8 cellular contexts compared by ENCODE assay signal in genomic region chrX:130120746-130121504, GRCh38. TPM values are rescaled to one million over a fixed set of nuclear protein-coding genes. Genes with fewer than 3 reads are reported as not detected.
A peak's percentile ranks its signal among the peaks of the same experiment; 100 is the strongest.
DNase-seq lines count a peak whose midpoint lies in the region; ATAC-seq and TF ChIP-seq lines count a peak whose summit lies in the region.

No MANE protein-coding gene starts in this region.

- H4K20me1 ChIP-seq in PC-3 (ENCODE audit: low read length) (no peaks in the 10 kb centered on the region), neural progenitor cell (ENCODE audit: low read depth) (no peaks in the 10 kb centered on the region)

- no peak overlapping the region for H3K4me3 ChIP-seq in PC-3 (ENCODE audit: low read length)
- H3K4me3 ChIP-seq in foreskin fibroblast (ENCODE audit: low read depth in 1 of 2, low read length in 2 of 2), result peak overlapping the region; percentile 33
- peak overlapping the region; percentile 44 for H3K4me3 ChIP-seq in neural progenitor cell
- peak overlapping the region in 4 of 5 donors; percentile 19 to 57 (median 26) for H3K4me3 ChIP-seq in subcutaneous abdominal adipose tissue (ENCODE audit: low read depth in 1 of 5, low read length in 5 of 5)

- peaks cover 9% of the 10 kb centered on the region for H3K27me3 Mint-ChIP-seq in neural progenitor cell (ENCODE audit: insufficient read depth, low read depth)

- BruUV-seq in PC-3 (replicated peaks; lab: Mats Ljungman, UMichigan), result no TSS peak

- H3K9me3 ChIP-seq in PC-3 (ENCODE audit: low read length) (no peaks in the 10 kb centered on the region), neural progenitor cell (ENCODE audit: low read depth) (no peaks in the 10 kb centered on the region), subcutaneous abdominal adipose tissue (ENCODE audit: control insufficient read depth in 5 of 5, low read length in 5 of 5) (no peaks in the 10 kb centered on the region)

- peaks cover 32% of the 10 kb centered on the region for H3K4me1 Mint-ChIP-seq in neural progenitor cell

- POLR2A ChIA-PET in PC-3 (lab: Charles Lee; ENCODE audit: unreplicated experiment), result interaction anchor here (0.7 kb wide), 1 partner anchor 60 kb away, joined by 3 read pairs; no protein-coding TSS in a partner anchor

- H3K36me3 Mint-ChIP-seq in neural progenitor cell, result peaks cover 18% of the 10 kb centered on the region

- H3K36me3 ChIP-seq in PC-3 (ENCODE audit: low read depth, low read length) (no peaks in the 10 kb centered on the region), neural progenitor cell (no peaks in the 10 kb centered on the region), subcutaneous abdominal adipose tissue (ENCODE audit: control insufficient read depth in 5 of 5, insufficient read depth in 5 of 5, low read length in 5 of 5) (no peaks in the 10 kb centered on the region)

- peak overlapping the region; percentile 84 for H3K4me3 Mint-ChIP-seq in neural progenitor cell

- no peak overlapping the region for H2AFZ ChIP-seq in PC-3 (ENCODE audit: low read length)
- peak overlapping the region; percentile 79 for H2AFZ ChIP-seq in neural progenitor cell (replicated peaks)

- H3K4me1 ChIP-seq in PC-3 (ENCODE audit: insufficient read depth, low read length), result peaks cover 26% of the 10 kb centered on the region
- H3K4me1 ChIP-seq in neural progenitor cell, result no peaks in the 10 kb centered on the region
- H3K4me1 ChIP-seq in subcutaneous abdominal adipose tissue (ENCODE audit: control insufficient read depth in 5 of 5, insufficient read depth in 5 of 5, low read length in 5 of 5), result peaks cover 3 to 48% (median 36%) of the 10 kb centered on the region in 5 donors

- H3K27me3 ChIP-seq in PC-3 (ENCODE audit: low read length) (no peaks in the 10 kb centered on the region), neural progenitor cell (peaks cover 29% of the 10 kb centered on the region), subcutaneous abdominal adipose tissue (ENCODE audit: control insufficient read depth in 5 of 5, insufficient read depth in 4 of 5, low read length in 5 of 5) (peaks cover 0 to 8% (median 6%) of the 10 kb centered on the region in 5 donors)

- TF ChIP-seq CTCF in PC-3 (conservative IDR thresholded peaks at IDR 0.05; ENCODE audit: low read depth, low read length), result 0 out of 2 replicates have a peak, but pooled peaks have one; percentile 10
- peak; percentile 51 for TF ChIP-seq CTCF in foreskin fibroblast (IDR thresholded peaks at IDR 0.05; ENCODE audit: low read depth, low read length)
- peak; percentile 63 for TF ChIP-seq CTCF in neural progenitor cell (IDR thresholded peaks at IDR 0.05)

- H3K4me2 ChIP-seq in PC-3 (ENCODE audit: low read length) (no peak overlapping the region), neural progenitor cell (peak overlapping the region; percentile 72)

- peaks cover 2% of the 10 kb centered on the region for H3K9me3 Mint-ChIP-seq in neural progenitor cell

- H3K79me2 ChIP-seq in PC-3 (ENCODE audit: low read length), result no peaks in the 10 kb centered on the region
- H3K79me2 ChIP-seq in neural progenitor cell (ENCODE audit: low read depth), result no peaks in the 10 kb centered on the region

- DNase-seq in NOMO-1 (lab: John Stamatoyannopoulos, UW; ENCODE audit: unreplicated experiment in 2 of 2), result peak; percentile 46 to 48
- no peak for DNase-seq in NOMO-1 treated with dmso at 0.1 percent for 144 hours (lab: John Stamatoyannopoulos, UW; ENCODE audit: unreplicated experiment)
- peak; percentile 54 for DNase-seq in PC-3
- DNase-seq in activated T-helper 9 cell treated with anti-CD3 and anti-CD28 coated beads, Interleukin-2, amount 50 U/mL, for 16 hours (ENCODE audit: low read depth), result peak; percentile 52
- peak; percentile 65 to 86 for DNase-seq in foreskin fibroblast
- peak; percentile 75 for DNase-seq in neural progenitor cell (ENCODE audit: low spot score)

- intact Hi-C loops in PC-3 (cut with micrococcal nuclease), result no loop called here

- peak; percentile 67 for ATAC-seq in HG03066 (IDR thresholded peaks at IDR 0.05; ENCODE audit: low read depth, unreplicated experiment)
- peak; percentile 64 for ATAC-seq in PC-3

- H3K27ac ChIP-seq in PC-3 (ENCODE audit: low read length), result peak overlapping the region; percentile 43
- H3K27ac ChIP-seq in neural progenitor cell, result no peak overlapping the region
- peak overlapping the region; percentile 74 for H3K27ac ChIP-seq in subcutaneous abdominal adipose tissue (ENCODE audit: low read depth, low read length)

- H3F3A ChIP-seq in PC-3 (ENCODE audit: low read length, unreplicated experiment), result no peaks in the 10 kb centered on the region
- no peaks in the 10 kb centered on the region for H3F3A ChIP-seq in neural progenitor cell (ENCODE audit: low read depth)

- H3K9ac ChIP-seq in PC-3 (ENCODE audit: low read length) (peak overlapping the region; percentile 12), neural progenitor cell (no peak overlapping the region), subcutaneous abdominal adipose tissue (ENCODE audit: low read length in 5 of 5) (peak overlapping the region in 2 of 5 donors; percentile 21 to 31)

- H3K9me2 ChIP-seq in PC-3 (replicated peaks; ENCODE audit: low read length), result no peaks in the 10 kb centered on the region

- CTCF ChIA-PET in PC-3 (lab: Charles Lee), result no interaction called here

- H3K27ac Mint-ChIP-seq in neural progenitor cell, result no peak overlapping the region

RNA-seq across cellular contexts. Expression of gene ELF4, which starts 10.6 kb away (rescaled TPM):
- 23.4 and 23.8 TPM in 2 replicates for total RNA-seq in PC-3 (2014; rRNA removed)
- total RNA-seq in neural progenitor cell (ENCODE audit: low replicate concordance), result 0.12 TPM in 1 of 2 replicates, not detected in the other

RNA-seq across cellular contexts. Expression of gene AIFM1, which starts 44.7 kb away (rescaled TPM):
- total RNA-seq in PC-3 (2014; rRNA removed) (51.8 and 57.7 TPM in 2 replicates), neural progenitor cell (ENCODE audit: low replicate concordance) (26.2 and 47.7 TPM in 2 replicates)

RNA-seq across cellular contexts. Expression of gene RAB33A, which starts 50.8 kb away (rescaled TPM):
- not detected in 2 replicates for total RNA-seq in PC-3 (2014; rRNA removed)
- 4.4 and 5.1 TPM in 2 replicates for total RNA-seq in neural progenitor cell (ENCODE audit: low replicate concordance)

Comparison
In these comparisons a context has a peak if more than half of its experiments do, and no peak if none do; other contexts are left out.
1. CTCF ChIP-seq: peak in every context shown above with its lines; median percentile 63 in neural progenitor cell; 51 in foreskin fibroblast; 10 in PC-3.
2. RNA of gene ELF4, which starts 10.6 kb away (total RNA-seq): 23.4 to 23.8 TPM in PC-3; 0.12 TPM in neural progenitor cell; every median in the first group is over 10 times any median in the second.